ENCODE assay signal across 1 cellular context in the genomic region with DNA sequence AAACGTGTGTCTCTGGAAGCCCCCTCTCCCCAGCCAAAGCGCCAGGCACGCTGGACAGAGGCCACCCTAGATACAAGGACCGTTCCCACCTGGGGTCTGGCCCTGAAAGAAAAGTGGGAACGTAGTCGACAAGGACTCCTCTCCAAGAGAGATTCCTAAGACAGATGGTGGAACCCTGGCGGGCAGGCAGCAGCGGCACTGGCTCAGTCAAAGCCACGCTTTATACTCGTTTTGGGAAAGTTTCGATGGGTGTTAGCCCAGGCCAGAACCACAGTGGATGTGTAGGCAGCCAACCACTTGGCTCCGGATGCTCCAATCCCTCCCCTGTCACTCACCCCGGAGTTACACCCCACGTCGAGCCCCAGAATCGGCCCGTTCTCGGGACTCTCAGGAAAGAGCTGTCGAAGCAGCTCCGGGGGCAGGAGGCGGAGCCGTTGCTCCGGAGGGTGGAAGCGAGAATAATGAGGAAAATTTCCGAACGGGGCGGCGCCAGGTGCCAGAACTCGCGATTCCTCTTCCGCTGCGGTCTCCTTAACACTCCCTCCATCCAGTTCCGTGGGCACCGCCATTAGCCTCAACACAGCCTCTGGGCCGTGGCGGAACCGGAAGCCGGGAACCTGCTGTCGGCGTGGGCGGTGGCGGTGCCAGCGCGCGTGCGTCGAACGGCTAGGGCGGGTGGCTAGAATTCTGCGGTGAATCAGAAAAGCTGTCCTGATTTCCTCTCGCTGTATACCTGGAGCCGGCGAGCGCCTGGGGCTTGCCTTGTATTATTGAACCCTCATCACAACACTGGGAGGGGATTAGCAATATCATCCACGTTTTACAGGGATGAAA.
TF ChIP-seq lines count a peak whose summit lies in the region.

A gene with protein sequence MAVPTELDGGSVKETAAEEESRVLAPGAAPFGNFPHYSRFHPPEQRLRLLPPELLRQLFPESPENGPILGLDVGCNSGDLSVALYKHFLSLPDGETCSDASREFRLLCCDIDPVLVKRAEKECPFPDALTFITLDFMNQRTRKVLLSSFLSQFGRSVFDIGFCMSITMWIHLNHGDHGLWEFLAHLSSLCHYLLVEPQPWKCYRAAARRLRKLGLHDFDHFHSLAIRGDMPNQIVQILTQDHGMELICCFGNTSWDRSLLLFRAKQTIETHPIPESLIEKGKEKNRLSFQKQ (minus strand): TSS at position 588 of the 834 bp plus-strand sequence. CDS start 19 bp downstream, at position 569.

TF ChIP-seq in K562, 482 proteins besides CTCF, POLR2A, EP300 and RAD21 (continued from another document and continues in another):
- no peak for TF ChIP-seq ID3 (CRISPR knock-in tag; IDR thresholded peaks at IDR 0.05)
- no peak for TF ChIP-seq ID3 (tag; IDR thresholded peaks at IDR 0.05)
- TF ChIP-seq THAP7 (CRISPR knock-in tag; IDR thresholded peaks at IDR 0.05) = no peak
- TF ChIP-seq NR2C2 (CRISPR knock-in tag; IDR thresholded peaks at IDR 0.05) = no peak
- TF ChIP-seq NR2C2 (tag; IDR thresholded peaks at IDR 0.05) = peak; percentile 80
- TF ChIP-seq TARDBP (IDR thresholded peaks at IDR 0.05) = no peak
- TF ChIP-seq, protein P1, sequence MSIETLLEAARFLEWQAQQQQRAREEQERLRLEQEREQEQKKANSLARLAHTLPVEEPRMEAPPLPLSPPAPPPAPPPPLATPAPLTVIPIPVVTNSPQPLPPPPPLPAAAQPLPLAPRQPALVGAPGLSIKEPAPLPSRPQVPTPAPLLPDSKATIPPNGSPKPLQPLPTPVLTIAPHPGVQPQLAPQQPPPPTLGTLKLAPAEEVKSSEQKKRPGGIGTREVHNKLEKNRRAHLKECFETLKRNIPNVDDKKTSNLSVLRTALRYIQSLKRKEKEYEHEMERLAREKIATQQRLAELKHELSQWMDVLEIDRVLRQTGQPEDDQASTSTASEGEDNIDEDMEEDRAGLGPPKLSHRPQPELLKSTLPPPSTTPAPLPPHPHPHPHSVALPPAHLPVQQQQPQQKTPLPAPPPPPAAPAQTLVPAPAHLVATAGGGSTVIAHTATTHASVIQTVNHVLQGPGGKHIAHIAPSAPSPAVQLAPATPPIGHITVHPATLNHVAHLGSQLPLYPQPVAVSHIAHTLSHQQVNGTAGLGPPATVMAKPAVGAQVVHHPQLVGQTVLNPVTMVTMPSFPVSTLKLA (conservative IDR thresholded peaks at IDR 0.05) = peak; percentile 29 to 71
- peak; percentile 77 for TF ChIP-seq HMGN3 (IDR thresholded peaks at IDR 0.05; ENCODE audit: borderline replicate concordance, extremely low read depth, insufficient read length, low read depth, low read length)
- peak; percentile 93 for TF ChIP-seq SUPT5H (IDR thresholded peaks at IDR 0.05)
- TF ChIP-seq KAT7 (CRISPR knock-in tag; IDR thresholded peaks at IDR 0.05; ENCODE audit: borderline replicate concordance) = 0 out of 2 replicates have a peak, but pooled peaks have one; percentile 68
- no peak for TF ChIP-seq ZNF384 (IDR thresholded peaks at IDR 0.05; ENCODE audit: low read depth, low read length)
- TF ChIP-seq ZNF318 (IDR thresholded peaks at IDR 0.05; ENCODE audit: borderline replicate concordance in 1 of 2, low read depth in 1 of 2) = no peak
- TF ChIP-seq, protein P2, sequence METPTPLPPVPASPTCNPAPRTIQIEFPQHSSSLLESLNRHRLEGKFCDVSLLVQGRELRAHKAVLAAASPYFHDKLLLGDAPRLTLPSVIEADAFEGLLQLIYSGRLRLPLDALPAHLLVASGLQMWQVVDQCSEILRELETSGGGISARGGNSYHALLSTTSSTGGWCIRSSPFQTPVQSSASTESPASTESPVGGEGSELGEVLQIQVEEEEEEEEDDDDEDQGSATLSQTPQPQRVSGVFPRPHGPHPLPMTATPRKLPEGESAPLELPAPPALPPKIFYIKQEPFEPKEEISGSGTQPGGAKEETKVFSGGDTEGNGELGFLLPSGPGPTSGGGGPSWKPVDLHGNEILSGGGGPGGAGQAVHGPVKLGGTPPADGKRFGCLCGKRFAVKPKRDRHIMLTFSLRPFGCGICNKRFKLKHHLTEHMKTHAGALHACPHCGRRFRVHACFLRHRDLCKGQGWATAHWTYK (CRISPR knock-in tag; IDR thresholded peaks at IDR 0.05) = peak; percentile 39; the same call in 1 of the 2 replicates
- TF ChIP-seq GABPA (tag; conservative IDR thresholded peaks at IDR 0.05; ENCODE audit: low read depth) = peak; percentile 95
- no peak for TF ChIP-seq CCAR2 (IDR thresholded peaks at IDR 0.05; ENCODE audit: low read depth, low read length)
- TF ChIP-seq NFRKB (IDR thresholded peaks at IDR 0.05; ENCODE audit: low read depth) = peak; percentile 73
- peak; percentile 70; the same call in 1 of the 2 replicates for TF ChIP-seq ZBED1 (IDR thresholded peaks at IDR 0.05)
- TF ChIP-seq, protein P3, sequence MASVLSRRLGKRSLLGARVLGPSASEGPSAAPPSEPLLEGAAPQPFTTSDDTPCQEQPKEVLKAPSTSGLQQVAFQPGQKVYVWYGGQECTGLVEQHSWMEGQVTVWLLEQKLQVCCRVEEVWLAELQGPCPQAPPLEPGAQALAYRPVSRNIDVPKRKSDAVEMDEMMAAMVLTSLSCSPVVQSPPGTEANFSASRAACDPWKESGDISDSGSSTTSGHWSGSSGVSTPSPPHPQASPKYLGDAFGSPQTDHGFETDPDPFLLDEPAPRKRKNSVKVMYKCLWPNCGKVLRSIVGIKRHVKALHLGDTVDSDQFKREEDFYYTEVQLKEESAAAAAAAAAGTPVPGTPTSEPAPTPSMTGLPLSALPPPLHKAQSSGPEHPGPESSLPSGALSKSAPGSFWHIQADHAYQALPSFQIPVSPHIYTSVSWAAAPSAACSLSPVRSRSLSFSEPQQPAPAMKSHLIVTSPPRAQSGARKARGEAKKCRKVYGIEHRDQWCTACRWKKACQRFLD (CRISPR knock-in tag; IDR thresholded peaks at IDR 0.05) = peak; percentile 56; the same call in 1 of the 2 replicates
- no peak; the same call in 1 of the 2 replicates for TF ChIP-seq NCOA1 (IDR thresholded peaks at IDR 0.05; ENCODE audit: low read depth)
- TF ChIP-seq GMEB1 (CRISPR knock-in tag; IDR thresholded peaks at IDR 0.05) = 0 out of 2 replicates have a peak, but pooled peaks have one; percentile 29
- no peak for TF ChIP-seq RFX5 (IDR thresholded peaks at IDR 0.05; ENCODE audit: low read depth, low read length)
- no peak for TF ChIP-seq TCF15 (CRISPR knock-in tag; IDR thresholded peaks at IDR 0.05)
- TF ChIP-seq, protein P4, sequence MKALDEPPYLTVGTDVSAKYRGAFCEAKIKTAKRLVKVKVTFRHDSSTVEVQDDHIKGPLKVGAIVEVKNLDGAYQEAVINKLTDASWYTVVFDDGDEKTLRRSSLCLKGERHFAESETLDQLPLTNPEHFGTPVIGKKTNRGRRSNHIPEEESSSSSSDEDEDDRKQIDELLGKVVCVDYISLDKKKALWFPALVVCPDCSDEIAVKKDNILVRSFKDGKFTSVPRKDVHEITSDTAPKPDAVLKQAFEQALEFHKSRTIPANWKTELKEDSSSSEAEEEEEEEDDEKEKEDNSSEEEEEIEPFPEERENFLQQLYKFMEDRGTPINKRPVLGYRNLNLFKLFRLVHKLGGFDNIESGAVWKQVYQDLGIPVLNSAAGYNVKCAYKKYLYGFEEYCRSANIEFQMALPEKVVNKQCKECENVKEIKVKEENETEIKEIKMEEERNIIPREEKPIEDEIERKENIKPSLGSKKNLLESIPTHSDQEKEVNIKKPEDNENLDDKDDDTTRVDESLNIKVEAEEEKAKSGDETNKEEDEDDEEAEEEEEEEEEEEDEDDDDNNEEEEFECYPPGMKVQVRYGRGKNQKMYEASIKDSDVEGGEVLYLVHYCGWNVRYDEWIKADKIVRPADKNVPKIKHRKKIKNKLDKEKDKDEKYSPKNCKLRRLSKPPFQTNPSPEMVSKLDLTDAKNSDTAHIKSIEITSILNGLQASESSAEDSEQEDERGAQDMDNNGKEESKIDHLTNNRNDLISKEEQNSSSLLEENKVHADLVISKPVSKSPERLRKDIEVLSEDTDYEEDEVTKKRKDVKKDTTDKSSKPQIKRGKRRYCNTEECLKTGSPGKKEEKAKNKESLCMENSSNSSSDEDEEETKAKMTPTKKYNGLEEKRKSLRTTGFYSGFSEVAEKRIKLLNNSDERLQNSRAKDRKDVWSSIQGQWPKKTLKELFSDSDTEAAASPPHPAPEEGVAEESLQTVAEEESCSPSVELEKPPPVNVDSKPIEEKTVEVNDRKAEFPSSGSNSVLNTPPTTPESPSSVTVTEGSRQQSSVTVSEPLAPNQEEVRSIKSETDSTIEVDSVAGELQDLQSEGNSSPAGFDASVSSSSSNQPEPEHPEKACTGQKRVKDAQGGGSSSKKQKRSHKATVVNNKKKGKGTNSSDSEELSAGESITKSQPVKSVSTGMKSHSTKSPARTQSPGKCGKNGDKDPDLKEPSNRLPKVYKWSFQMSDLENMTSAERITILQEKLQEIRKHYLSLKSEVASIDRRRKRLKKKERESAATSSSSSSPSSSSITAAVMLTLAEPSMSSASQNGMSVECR (CRISPR knock-in tag; IDR thresholded peaks at IDR 0.05) = peak; percentile 79; the same call in 1 of the 2 replicates
- TF ChIP-seq STAG1 (CRISPR knock-in tag; IDR thresholded peaks at IDR 0.05; ENCODE audit: borderline replicate concordance) = no peak
- TF ChIP-seq RBM39 (optimal IDR thresholded peaks at IDR 0.05; ENCODE audit: low read depth, low read length) = no peak
- TF ChIP-seq ZZZ3 (IDR thresholded peaks at IDR 0.05) = no peak
- TF ChIP-seq TEAD4 (IDR thresholded peaks at IDR 0.05; ENCODE audit: low read length) = no peak
- no peak for TF ChIP-seq TEAD4 (CRISPR knock-in tag; IDR thresholded peaks at IDR 0.05; ENCODE audit: borderline replicate concordance)
- TF ChIP-seq KLF6 (CRISPR knock-in tag; IDR thresholded peaks at IDR 0.05; ENCODE audit: borderline replicate concordance) = peak; percentile 18; the same call in 1 of the 2 replicates
- no peak for TF ChIP-seq HDAC3 (IDR thresholded peaks at IDR 0.05; ENCODE audit: borderline replicate concordance, partially characterized antibody)
